ENCODE assay signal across 8 cellular contexts in the genomic region with DNA sequence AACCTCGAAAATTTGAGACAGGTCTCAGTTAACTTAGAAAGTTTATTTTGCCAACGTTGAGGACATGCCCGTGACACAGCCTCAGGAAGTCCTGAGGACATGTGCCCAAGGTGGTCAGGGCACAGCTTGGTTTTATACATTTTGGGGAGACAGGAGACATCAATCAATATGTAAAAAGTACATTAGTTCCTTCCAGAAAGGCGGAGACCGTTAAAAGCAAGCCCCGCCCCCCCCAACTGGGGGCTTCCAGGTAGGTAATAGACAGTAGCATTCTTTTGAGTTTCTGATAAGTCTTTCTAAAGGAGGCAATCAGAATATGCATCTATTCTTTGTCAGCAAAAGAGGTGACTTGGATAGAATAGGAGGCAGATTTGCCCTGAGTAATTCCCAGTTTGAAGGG. TPM values are rescaled to one million over a fixed set of nuclear protein-coding genes. Genes with fewer than 3 reads are reported as not detected.
DNase-seq lines count a peak whose midpoint lies in the region; ATAC-seq and TF ChIP-seq lines count a peak whose summit lies in the region.

No MANE protein-coding gene starts in this region.

- CTCF ChIA-PET in A673 (lab: Charles Lee), result interaction anchor here (1.0 to 1.5 kb wide), 2 partner anchors 152 to 162 kb away, joined by 3 to 4 read pairs; no protein-coding TSS in a partner anchor

- H3K27me3 ChIP-seq in A673 (replicated peaks; ENCODE audit: insufficient read depth, low read depth, low read length, poor library complexity) (no peaks in the 10 kb centered on the region), HUES48 (ENCODE audit: control insufficient read depth, insufficient read depth, low read length) (no peaks in the 10 kb centered on the region)

- H3K9me3 ChIP-seq in A673 (ENCODE audit: low read depth, low read length, poor library complexity, severe bottlenecking) (no peaks in the 10 kb centered on the region), HUES48 (ENCODE audit: control insufficient read depth, insufficient read depth, low read length) (no peaks in the 10 kb centered on the region), mucosa of descending colon (no peaks in the 10 kb centered on the region)

- TSS peak; percentile 83 for BruUV-seq in A673 (replicated peaks; lab: Mats Ljungman, UMichigan)

- peak overlapping the region; percentile 53 for H3K27ac ChIP-seq in A673 (ENCODE audit: low read depth, low read length, poor library complexity, severe bottlenecking)
- H3K27ac ChIP-seq in HUES48 (ENCODE audit: low read depth, low read length), result peak overlapping the region; percentile 43

- peak overlapping the region; percentile 65; the same call in 1 of the 2 replicates for H3K9ac ChIP-seq in HUES48 (ENCODE audit: low read depth, low read length)

- peak; percentile 6 for ATAC-seq in GM19351 (IDR thresholded peaks at IDR 0.05; ENCODE audit: unreplicated experiment)
- peak; percentile 18 for ATAC-seq in mucosa of descending colon

- H3K4me3 ChIP-seq in A673 (ENCODE audit: low read depth, low read length, poor library complexity, severe bottlenecking) (peak overlapping the region; percentile 79), HUES48 (ENCODE audit: low read depth, low read length) (peak overlapping the region; percentile 89), cardiac fibroblast (replicated peaks in 1 of 2; ENCODE audit: low read depth in 2 of 2, low read length in 2 of 2) (peak overlapping the region; percentile 85 to 88), mucosa of descending colon (peak overlapping the region; percentile 31)

- no peak for TF ChIP-seq CTCF in A673 (conservative IDR thresholded peaks at IDR 0.05; ENCODE audit: low read depth, low read length)
- no peak for TF ChIP-seq CTCF in cardiac fibroblast (IDR thresholded peaks at IDR 0.05; ENCODE audit: low read depth, low read length)
- no peak for TF ChIP-seq CTCF in mucosa of descending colon (IDR thresholded peaks at IDR 0.05)

- POLR2A ChIA-PET in A673 (lab: Charles Lee; ENCODE audit: low non-redundant PET), result no interaction called here

- DNase-seq in A673 (ENCODE audit: low spot score) (no peak), cardiac fibroblast (ENCODE audit: low read depth in 2 of 2) (no peak), mucosa of descending colon (peak in 2 of 3 donors; percentile 35 to 46), RKO (ENCODE audit: low spot score) (no peak), hepatic stellate cell (ENCODE audit: low spot score) (no peak), mesenteric fat pad (ENCODE audit: low spot score) (no peak)

- H3K36me3 ChIP-seq in A673 (ENCODE audit: insufficient read depth, low read length, poor library complexity, severe bottlenecking) (peaks cover under 1% of the 10 kb centered on the region), HUES48 (ENCODE audit: control insufficient read depth, insufficient read depth, low read length) (no peaks in the 10 kb centered on the region), mucosa of descending colon (ENCODE audit: low read depth) (no peaks in the 10 kb centered on the region)

- H3K4me1 ChIP-seq in A673 (ENCODE audit: insufficient read depth, low read length, poor library complexity, severe bottlenecking), result peaks cover 10% of the 10 kb centered on the region
- peaks cover 9% of the 10 kb centered on the region for H3K4me1 ChIP-seq in HUES48 (ENCODE audit: control insufficient read depth, insufficient read depth, low read length)
- peaks cover 8% of the 10 kb centered on the region for H3K4me1 ChIP-seq in mucosa of descending colon (ENCODE audit: low read depth)

- intact Hi-C loops in A673 (cut with micrococcal nuclease; ENCODE audit: unreplicated experiment), result no loop called here
- intact Hi-C loops in mucosa of descending colon (cut with DNase I, micrococcal nuclease), result no loop called here

RNA-seq across cellular contexts. Expression of gene MOCS2, which starts 0.6 kb away (rescaled TPM):
- total RNA-seq in A673 (2021), result 38.9 and 41.7 TPM in 2 replicates
- 10 to 100 TPM; 16.7 to 48.7 (median 28.9) TPM for total RNA-seq in mucosa of descending colon
- 27.9 TPM for total RNA-seq in mesenteric fat pad

Comparison
In these comparisons a context has a peak if more than half of its experiments do, and no peak if none do; other contexts are left out.
1. DNase-seq: peak in mucosa of descending colon (2 of 3); none in A673 (single experiment), cardiac fibroblast (0 of 2), RKO (single experiment), hepatic stellate cell (single experiment) and mesenteric fat pad (single experiment).
2. H3K4me3 ChIP-seq: peak in every context shown above with its lines; median percentile 89 in HUES48; 86 in cardiac fibroblast; 79 in A673; 31 in mucosa of descending colon.